Comparison of ENCODE assay signal across 15 cellular contexts in genomic region chr17:60573139-60573975, GRCh38. TPM values are rescaled to one million over a fixed set of nuclear protein-coding genes. Genes with fewer than 3 reads are reported as not detected.
A peak's percentile ranks its signal among the peaks of the same experiment; 100 is the strongest.
DNase-seq lines count a peak whose midpoint lies in the region; TF ChIP-seq lines count a peak whose summit lies in the region.
"Had no signal": no experiment of that assay in that cellular context is flagged by ENCODE, and none has a peak within 500 bp of the region (broad histone marks: within the 10 kb centered on the region; RNA-seq: fewer than 3 reads in every experiment).

No MANE protein-coding gene starts in this region.

- H3K36me3 ChIP-seq in smooth muscle cell (ENCODE audit: low read depth) (no peaks in the 10 kb centered on the region), Peyer's patch (no peaks in the 10 kb centered on the region)

- H3K4me2 ChIP-seq in smooth muscle cell, result peak overlapping the region; percentile 61

- no peaks in the 10 kb centered on the region for H3K36me3 Mint-ChIP-seq in Calu3 (ENCODE audit: insufficient read depth, unreplicated experiment)
- H3K36me3 Mint-ChIP-seq: activated naive CD4-positive, alpha-beta T cell treated with anti-CD3 and anti-CD28 coated beads, Interleukin-2, amount 10 ng/mL, durations not matched to agents 7 days and 5 days; T-cell had no signal

- peaks cover 6% of the 10 kb centered on the region for H3K4me1 Mint-ChIP-seq in Calu3 (ENCODE audit: low read depth, unreplicated experiment)

- H3K79me2 ChIP-seq in smooth muscle cell (ENCODE audit: low read depth), result no peaks in the 10 kb centered on the region

- no peaks in the 10 kb centered on the region for H3K27me3 ChIP-seq in smooth muscle cell (ENCODE audit: low read depth)
- H3K27me3 ChIP-seq in Peyer's patch, result no peaks in the 10 kb centered on the region

- no peaks in the 10 kb centered on the region for H3K27me3 Mint-ChIP-seq in Calu3 (ENCODE audit: unreplicated experiment)

- WGBS in smooth muscle cell (ENCODE audit: low lambda C conversion rate), result 17% methylated on average over 2 of the region's 2 CpGs

- peak overlapping the region; percentile 25 for H3K9ac ChIP-seq in smooth muscle cell (ENCODE audit: low read depth)

- no peaks in the 10 kb centered on the region for H3K9me3 Mint-ChIP-seq in Calu3 (ENCODE audit: low read depth, unreplicated experiment)
- H3K9me3 Mint-ChIP-seq: activated naive CD4-positive, alpha-beta T cell treated with anti-CD3 and anti-CD28 coated beads, Interleukin-2, amount 10 ng/mL, durations not matched to agents 7 days and 5 days; T-cell had no signal

- BruUV-seq in Calu3 (replicated peaks; lab: Mats Ljungman, UMichigan), result no TSS peak

- H3F3A ChIP-seq in smooth muscle cell (ENCODE audit: low read depth), result peaks cover 11% of the 10 kb centered on the region

- H3K4me1 ChIP-seq in smooth muscle cell (ENCODE audit: low read depth) (no peaks in the 10 kb centered on the region), Peyer's patch (peaks cover 0 to 4% (median 2%) of the 10 kb centered on the region in 4 donors)

- DNase-seq in HK-2 (ENCODE audit: unreplicated experiment) (peak; percentile 49), dedifferentiated amniotic fluid mesenchymal stem cell (ENCODE audit: extremely low spot score) (peak; percentile 26), kidney tubule cell (ENCODE audit: low spot score) (peak; percentile 92), smooth muscle cell (lab: John Stamatoyannopoulos, UW; ENCODE audit: unreplicated experiment) (no peak), Calu3 (no peak), epidermal melanocyte (ENCODE audit: insufficient read length, low spot score) (no peak), Peyer's patch (no peak), NCI-H1092 (lab: John Stamatoyannopoulos, UW) (no peak)
- DNase-seq: activated CD4-positive, alpha-beta T cell treated with anti-CD3 and anti-CD28 coated beads, Interleukin-2, amount 50 U/mL, for 1 hour; activated naive CD4-positive, alpha-beta T cell treated with anti-CD3 and anti-CD28 coated beads, Interleukin-2, amount 10 ng/mL, durations not matched to agents 7 days and 5 days; NCI-H1105; T-cell had no signal

- TF ChIP-seq CTCF in smooth muscle cell (IDR thresholded peaks at IDR 0.05; ENCODE audit: borderline replicate concordance, insufficient read depth, poor library complexity, severe bottlenecking) (peak; percentile 27), Calu3 (IDR thresholded peaks at IDR 0.05; ENCODE audit: unreplicated experiment) (no peak), Peyer's patch (IDR thresholded peaks at IDR 0.05) (no peak)

- H3K4me3 ChIP-seq in smooth muscle cell (no peak overlapping the region), Peyer's patch (no peak overlapping the region)
- H3K4me3 ChIP-seq: GM12878 had no signal

- H3K27ac ChIP-seq in smooth muscle cell (ENCODE audit: low read depth) (peak overlapping the region; percentile 86), Peyer's patch (peak overlapping the region in 2 of 4 donors; percentile 49 to 52)
- H3K27ac ChIP-seq: HL-60 had no signal

- H3K9me3 ChIP-seq in smooth muscle cell (replicated peaks; ENCODE audit: low read depth), result no peaks in the 10 kb centered on the region
- H3K9me3 ChIP-seq in Peyer's patch, result no peaks in the 10 kb centered on the region

- peak overlapping the region; percentile 28 for H2AFZ ChIP-seq in smooth muscle cell (ENCODE audit: low read depth)

- intact Hi-C loops in Calu3 (cut with micrococcal nuclease; ENCODE audit: unreplicated experiment), result loop anchor here (10.0 kb wide), 1 partner anchor 61 kb away; no protein-coding TSS in a partner anchor

- TF ChIP-seq POLR2A in Peyer's patch (IDR thresholded peaks at IDR 0.05), result no peak

- H4K20me1 ChIP-seq in smooth muscle cell (ENCODE audit: low read depth), result no peaks in the 10 kb centered on the region

- CTCF ChIA-PET in Calu3 (lab: Charles Lee), result no interaction called here

- no peak overlapping the region for H3K4me3 Mint-ChIP-seq in Calu3 (ENCODE audit: low read depth, unreplicated experiment)
- H3K4me3 Mint-ChIP-seq: activated naive CD4-positive, alpha-beta T cell treated with anti-CD3 and anti-CD28 coated beads, Interleukin-2, amount 10 ng/mL, durations not matched to agents 7 days and 5 days; neural crest cell; T-cell had no signal

- no peak overlapping the region for H3K27ac Mint-ChIP-seq in Calu3 (ENCODE audit: unreplicated experiment)
- H3K27ac Mint-ChIP-seq: activated naive CD4-positive, alpha-beta T cell treated with anti-CD3 and anti-CD28 coated beads, Interleukin-2, amount 10 ng/mL, durations not matched to agents 7 days and 5 days; T-cell had no signal

RNA-seq across cellular contexts. Expression of gene PPM1D, which starts 26.6 kb away (rescaled TPM):
- total RNA-seq in smooth muscle cell (12.9 and 18.5 TPM in 2 replicates), Calu3 (2022) (7.6 and 7.7 TPM in 2 replicates), Peyer's patch (10 to 100 TPM; 12.9 to 17.4 (median 14.3) TPM)
- polyA plus RNA-seq in smooth muscle cell, result 10.0 and 12.9 TPM in 2 replicates

RNA-seq across cellular contexts. Expression of gene APPBP2, which starts 47.3 kb away (rescaled TPM):
- total RNA-seq in smooth muscle cell, result 40.9 and 57.1 TPM in 2 replicates
- 36.9 and 38.3 TPM in 2 replicates for polyA plus RNA-seq in smooth muscle cell
- total RNA-seq in Calu3 (2022), result 24.3 and 27.2 TPM in 2 replicates
- 10 to 100 TPM; 14.0 to 18.4 (median 15.4) TPM for total RNA-seq in Peyer's patch

Comparison
In these comparisons a context has a peak if more than half of its experiments do, and no peak if none do; other contexts are left out.
1. DNase-seq: peak in HK-2 (single experiment), dedifferentiated amniotic fluid mesenchymal stem cell (single experiment) and kidney tubule cell (single experiment); none in smooth muscle cell (single experiment), Calu3 (single experiment), epidermal melanocyte (single experiment), Peyer's patch (0 of 3) and NCI-H1092 (single experiment).